ENCODE assay signal across 12 cellular contexts in genomic region chr5:132479812-132480441, GRCh38. TPM values are rescaled to one million over a fixed set of nuclear protein-coding genes. Genes with fewer than 3 reads are reported as not detected.
DNase-seq lines count a peak whose midpoint lies in the region; ATAC-seq and TF ChIP-seq lines count a peak whose summit lies in the region.
"Had no signal": no experiment of that assay in that cellular context is flagged by ENCODE, and none has a peak within 500 bp of the region (broad histone marks: within the 10 kb centered on the region; RNA-seq: fewer than 3 reads in every experiment).

No MANE protein-coding gene starts in this region.

- H3K23ac ChIP-seq in trophoblast cell (ENCODE audit: low read length) = no peak overlapping the region

- H3K36me3 Mint-ChIP-seq in activated naive CD4-positive, alpha-beta T cell treated with anti-CD3 and anti-CD28 coated beads for 36 hours (ENCODE audit: low read depth) = peaks cover 20% of the 10 kb centered on the region

- no peaks in the 10 kb centered on the region for H3K9me3 ChIP-seq in SK-N-SH
- H3K9me3 ChIP-seq in KOPT-K1 (ENCODE audit: insufficient read depth, low read length, poor library complexity, severe bottlenecking) = no peaks in the 10 kb centered on the region
- peaks cover 3% of the 10 kb centered on the region for H3K9me3 ChIP-seq in trophoblast cell (ENCODE audit: insufficient read depth, low read depth, low read length)

- no peak overlapping the region for H4K91ac ChIP-seq in trophoblast cell (ENCODE audit: low read depth, low read length)

- no peaks in the 10 kb centered on the region for H3K9me3 Mint-ChIP-seq in activated naive CD4-positive, alpha-beta T cell treated with anti-CD3 and anti-CD28 coated beads for 36 hours

- H3K4me3 ChIP-seq in SK-N-SH (ENCODE audit: low read depth in 2 of 2, low read length in 1 of 2) (no peak overlapping the region), trophoblast cell (ENCODE audit: low read depth, low read length) (no peak overlapping the region)
- H3K4me3 ChIP-seq: skin epidermis had no signal

- H3K4me2 ChIP-seq in SK-N-SH (no peak overlapping the region), trophoblast cell (ENCODE audit: low read length) (no peak overlapping the region)

- peaks cover 53% of the 10 kb centered on the region for H3K4me1 Mint-ChIP-seq in activated naive CD4-positive, alpha-beta T cell treated with anti-CD3 and anti-CD28 coated beads for 36 hours (ENCODE audit: low read depth)

- H3K14ac ChIP-seq in trophoblast cell (ENCODE audit: low read length) = no peak overlapping the region

- H2BK120ac ChIP-seq in trophoblast cell (ENCODE audit: insufficient read depth, low read length, poor library complexity) = no peak overlapping the region

- TF ChIP-seq RAD21 in SK-N-SH (IDR thresholded peaks at IDR 0.05; ENCODE audit: low read length) = no peak

- no peak overlapping the region for H2BK5ac ChIP-seq in trophoblast cell (ENCODE audit: low read depth, low read length, poor library complexity)

- peaks cover 3% of the 10 kb centered on the region for H3F3A ChIP-seq in SK-N-SH (replicated peaks; ENCODE audit: insufficient read depth)

- DNase-seq in SK-N-SH (no peak), trophoblast cell (peak; percentile 8 to 51), NCI-H446 treated with DMSO at 0.1 percent for 48 hours (lab: John Stamatoyannopoulos, UW) (no peak), DMS114 treated with DMSO at 0.1 percent for 48 hours (lab: John Stamatoyannopoulos, UW; ENCODE audit: unreplicated experiment) (no peak)
- no peak for DNase-seq in activated naive CD4-positive, alpha-beta T cell treated with anti-CD3 and anti-CD28 coated beads for 36 hours
- DNase-seq: KBM-7, NCI-H2171 had no signal

- TF ChIP-seq EP300 in SK-N-SH (IDR thresholded peaks at IDR 0.05; ENCODE audit: borderline replicate concordance in 1 of 2, low read depth in 1 of 2, low read length in 1 of 2) = no peak

- peak overlapping the region; percentile 36 for H3K27ac Mint-ChIP-seq in activated naive CD4-positive, alpha-beta T cell treated with anti-CD3 and anti-CD28 coated beads for 36 hours

- H3K4me1 ChIP-seq in SK-N-SH (ENCODE audit: control insufficient read depth in 1 of 2, insufficient read depth in 2 of 2, low read depth in 1 of 2, low read length in 1 of 2) (peaks cover 0 to 23% of the 10 kb centered on the region in 2 experiments; a peak in 1 of 4 replicates), trophoblast cell (ENCODE audit: control insufficient read depth in 1 of 2, insufficient read depth in 2 of 2, low read length in 2 of 2) (peaks cover 6 to 13% of the 10 kb centered on the region in 2 experiments)

- H3K79me1 ChIP-seq in trophoblast cell (ENCODE audit: low read length) = no peaks in the 10 kb centered on the region

- CTCF ChIA-PET in SK-N-SH (lab: Yijun Ruan, JAX) = interaction anchor here (0.7 to 3.0 kb wide), 9 partner anchors 10 to 94 kb away, joined by 3 to 12 read pairs (median 3); partner anchors contain the start of gene IRF1
- CTCF ChIA-PET in activated naive CD4-positive, alpha-beta T cell treated with anti-CD3 and anti-CD28 coated beads for 36 hours (lab: Charles Lee) = interaction anchor here (0.6 to 3.5 kb wide), 16 partner anchors 9 to 915 kb away, joined by 3 to 22 read pairs (median 5); no protein-coding TSS in a partner anchor

- H3K4ac ChIP-seq in trophoblast cell (ENCODE audit: low read depth, low read length) = no peak overlapping the region

- H2AK5ac ChIP-seq in trophoblast cell (ENCODE audit: low read length) = no peak overlapping the region

- 93% methylated on average over 1 of the region's 1 CpG for WGBS in SK-N-SH (ENCODE audit: low lambda C conversion rate)
- no CpG with 5 or more reads among the region's 1 CpG for WGBS in trophoblast cell (ENCODE audit: extremely low coverage, insufficient coverage, insufficient read length)

- no peak overlapping the region for H4K8ac ChIP-seq in trophoblast cell (ENCODE audit: low read depth, low read length)

- intact Hi-C loops in activated naive CD4-positive, alpha-beta T cell treated with anti-CD3 and anti-CD28 coated beads for 36 hours (cut with micrococcal nuclease) = no loop called here

- H3K36me3 ChIP-seq in SK-N-SH (replicated peaks in 1 of 2; ENCODE audit: control insufficient read depth in 1 of 2, insufficient read depth in 2 of 2, low read length in 1 of 2) (peaks cover 13 to 22% of the 10 kb centered on the region in 2 experiments), KOPT-K1 (ENCODE audit: insufficient read depth, low read length) (peaks cover 53% of the 10 kb centered on the region), trophoblast cell (ENCODE audit: control insufficient read depth in 1 of 2, insufficient read depth in 2 of 2, low read length in 2 of 2) (peaks cover 12 to 16% of the 10 kb centered on the region in 2 experiments)

- ATAC-seq in SK-N-SH treated with all-trans-retinoic acid at 6 μM for 48 hours (no peak), HG02938 (IDR thresholded peaks at IDR 0.05; ENCODE audit: unreplicated experiment) (no peak)

- no peaks in the 10 kb centered on the region for H3K27me3 Mint-ChIP-seq in activated naive CD4-positive, alpha-beta T cell treated with anti-CD3 and anti-CD28 coated beads for 36 hours (ENCODE audit: low read depth)

- H3K27me3 ChIP-seq in SK-N-SH (ENCODE audit: insufficient read depth) = no peaks in the 10 kb centered on the region
- H3K27me3 ChIP-seq in trophoblast cell (ENCODE audit: insufficient read depth, low read length) = no peaks in the 10 kb centered on the region

- H2AFZ ChIP-seq in SK-N-SH (ENCODE audit: low read depth) (no peak overlapping the region), trophoblast cell (ENCODE audit: insufficient read depth, low read length, poor library complexity) (no peak overlapping the region)

- H3K9ac ChIP-seq in SK-N-SH (no peak overlapping the region), trophoblast cell (ENCODE audit: low read length) (no peak overlapping the region)

- TF ChIP-seq CTCF in SK-N-SH (IDR thresholded peaks at IDR 0.05) = no peak

- H3K27ac ChIP-seq in SK-N-SH (ENCODE audit: low read depth in 2 of 2, low read length in 1 of 2) = no peak overlapping the region
- peak overlapping the region; percentile 99 for H3K27ac ChIP-seq in KOPT-K1 (ENCODE audit: low read depth, low read length, poor library complexity, severe bottlenecking)
- H3K27ac ChIP-seq in trophoblast cell (ENCODE audit: low read depth, low read length) = no peak overlapping the region
- H3K27ac ChIP-seq: 22Rv1 had no signal

- POLR2A ChIA-PET in SK-N-SH (lab: Yijun Ruan, JAX) = no interaction called here

- H3K79me2 ChIP-seq in SK-N-SH (ENCODE audit: insufficient read depth) (no peaks in the 10 kb centered on the region), trophoblast cell (ENCODE audit: control insufficient read depth, insufficient read depth, low read length, poor library complexity) (no peaks in the 10 kb centered on the region)

- H4K20me1 ChIP-seq in SK-N-SH (ENCODE audit: insufficient read depth) = no peaks in the 10 kb centered on the region

- no peak overlapping the region for H4K12ac ChIP-seq in trophoblast cell (ENCODE audit: low read depth, low read length)

- no peak overlapping the region for H3K18ac ChIP-seq in trophoblast cell (ENCODE audit: low read length)

- H3K9me2 ChIP-seq in SK-N-SH = no peaks in the 10 kb centered on the region

- H3K4me3 Mint-ChIP-seq in activated naive CD4-positive, alpha-beta T cell treated with anti-CD3 and anti-CD28 coated beads for 36 hours = no peak overlapping the region

- no peak overlapping the region for H2BK12ac ChIP-seq in trophoblast cell (ENCODE audit: low read length)

TF ChIP-seq in SK-N-SH treated with all-trans-retinoic acid at 6 μM for 48 hours, 23 proteins besides CTCF, POLR2A, EP300 and RAD21 (continues in another document):
- TF ChIP-seq ESRRG (CRISPR knock-in tag; IDR thresholded peaks at IDR 0.05) = no peak
- 0 out of 2 replicates have a peak, but pooled peaks have one; percentile 5 for TF ChIP-seq TOX (CRISPR knock-in tag; IDR thresholded peaks at IDR 0.05; ENCODE audit: borderline replicate concordance)
- TF ChIP-seq GLIS3 (CRISPR knock-in tag; IDR thresholded peaks at IDR 0.05) = no peak
- TF ChIP-seq OSR1 (CRISPR knock-in tag; IDR thresholded peaks at IDR 0.05) = no peak
- TF ChIP-seq ARNTL (CRISPR knock-in tag; IDR thresholded peaks at IDR 0.05; ENCODE audit: borderline replicate concordance, low read depth) = no peak

TF ChIP-seq in SK-N-SH, 30 proteins besides CTCF, POLR2A, EP300 and RAD21:
- TF ChIP-seq NRF1 (IDR thresholded peaks at IDR 0.05; ENCODE audit: low read depth, low read length) (no peak), MEF2A (IDR thresholded peaks at IDR 0.05; ENCODE audit: borderline replicate concordance, low read depth) (no peak), ZBTB33 (IDR thresholded peaks at IDR 0.05; ENCODE audit: borderline replicate concordance, low read depth) (no peak), GATA2 (CRISPR knock-in tag; IDR thresholded peaks at IDR 0.05) (no peak)

RNA-seq across cellular contexts. Expression of gene IRF1, which starts 10.6 kb away (rescaled TPM):
- polyA plus RNA-seq in SK-N-SH (2012; rRNA removed) = 13.8 and 15.2 TPM in 2 replicates
- polyA plus RNA-seq in SK-N-SH (2012; cell fraction: cytosol; rRNA removed) = 9.0 and 11.2 TPM in 2 replicates
- 30.4 and 31.8 TPM in 2 replicates for polyA plus RNA-seq in SK-N-SH (2012; cell fraction: nucleus; rRNA removed)
- 10 to 100 TPM; 84.3 to 88.4 TPM for total RNA-seq in activated naive CD4-positive, alpha-beta T cell treated with anti-CD3 and anti-CD28 coated beads for 36 hours
- polyA plus RNA-seq in trophoblast cell (2013) = 2.7 and 3.3 TPM in 2 replicates

Comparison
In these comparisons a context has a peak if more than half of its experiments do, and no peak if none do; other contexts are left out.
1. DNase-seq: peak in trophoblast cell (2 of 2); none in SK-N-SH (single experiment), activated naive CD4-positive, alpha-beta T cell treated with anti-CD3 and anti-CD28 coated beads for 36 hours (single experiment), NCI-H446 treated with DMSO at 0.1 percent for 48 hours (single experiment) and DMS114 treated with DMSO at 0.1 percent for 48 hours (single experiment).